8 cellular contexts compared by ENCODE assay signal in the genomic region with DNA sequence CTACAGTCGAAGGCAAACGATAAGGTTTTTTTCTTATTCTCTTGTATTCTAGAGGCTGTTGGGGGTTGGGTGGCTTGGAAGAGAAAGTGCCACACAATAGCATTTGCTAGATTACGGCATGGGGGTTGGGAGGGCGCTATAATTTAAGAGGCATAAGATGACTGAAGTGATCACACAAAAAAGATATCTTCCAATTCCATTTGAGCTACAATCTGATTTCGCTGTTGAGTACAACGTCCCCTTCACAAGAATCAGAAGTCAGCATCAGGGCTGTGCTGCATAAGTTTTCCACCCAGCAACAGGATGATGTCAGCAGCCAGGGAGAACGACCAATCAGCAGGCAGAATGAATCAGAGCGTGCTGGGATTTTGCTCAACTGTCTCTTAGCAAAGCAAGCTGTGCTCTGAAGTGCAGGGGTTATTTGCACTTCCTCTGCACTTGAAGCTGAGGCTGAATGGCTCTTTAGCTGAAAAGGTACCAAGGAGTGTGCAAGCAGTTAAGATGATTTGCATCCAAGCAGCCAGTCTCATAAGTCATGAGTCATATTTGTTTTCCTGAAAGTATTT. TPM values are rescaled to one million over a fixed set of nuclear protein-coding genes. Genes with fewer than 3 reads are reported as not detected.
DNase-seq lines count a peak whose midpoint lies in the region; ATAC-seq and TF ChIP-seq lines count a peak whose summit lies in the region.

No MANE protein-coding gene starts in this region.

- H3K4me1 ChIP-seq in endocrine pancreas (ENCODE audit: control insufficient read depth, insufficient read depth, low read length) (peaks cover 6% of the 10 kb centered on the region), mesendoderm (ENCODE audit: control insufficient read depth, low read depth, low read length) (no peaks in the 10 kb centered on the region)

- H3K9ac ChIP-seq in endocrine pancreas (ENCODE audit: control insufficient read depth, insufficient read depth, low read length) (no peak overlapping the region), mesendoderm (ENCODE audit: low read length) (no peak overlapping the region)

- H4K8ac ChIP-seq in mesendoderm (ENCODE audit: low read depth, low read length), result no peak overlapping the region

- no peak overlapping the region for H4K5ac ChIP-seq in mesendoderm (ENCODE audit: low read length)

- no peak overlapping the region for H3K23ac ChIP-seq in mesendoderm (ENCODE audit: low read length)

- H3K4me2 ChIP-seq in mesendoderm (ENCODE audit: low read length), result no peak overlapping the region

- CTCF ChIA-PET in BJ (lab: Yijun Ruan, JAX), result interaction anchor here (1.2 kb wide), 1 partner anchor 99 kb away, joined by 3 read pairs; no protein-coding TSS in a partner anchor

- H3K79me1 ChIP-seq in mesendoderm (ENCODE audit: low read length), result no peaks in the 10 kb centered on the region

- no CpG with 5 or more reads among the region's 8 CpGs for WGBS in mesendoderm (ENCODE audit: extremely low coverage, insufficient coverage, low lambda C conversion rate)

- no peak overlapping the region for H3K4ac ChIP-seq in mesendoderm (ENCODE audit: low read depth, low read length)

- ATAC-seq in GM19351 (IDR thresholded peaks at IDR 0.05; ENCODE audit: unreplicated experiment) (peak; percentile 98), HG03469 (IDR thresholded peaks at IDR 0.05; ENCODE audit: unreplicated experiment) (peak; percentile 99)

- H3K4me3 ChIP-seq in BJ (ENCODE audit: low read depth, low read length) (peak overlapping the region; percentile 23; the same call in 1 of the 2 replicates), endocrine pancreas (ENCODE audit: control insufficient read depth, insufficient read depth, low read length) (peak overlapping the region; percentile 56), mesendoderm (ENCODE audit: low read length) (no peak overlapping the region)

- no peaks in the 10 kb centered on the region for H3K36me3 ChIP-seq in BJ (ENCODE audit: control insufficient read depth, insufficient read depth, low read length)
- H3K36me3 ChIP-seq in endocrine pancreas (ENCODE audit: control insufficient read depth, insufficient read depth, low read length), result no peaks in the 10 kb centered on the region
- H3K36me3 ChIP-seq in mesendoderm (ENCODE audit: control insufficient read depth, insufficient read depth, low read length), result no peaks in the 10 kb centered on the region

- H3K79me2 ChIP-seq in mesendoderm (ENCODE audit: control insufficient read depth, insufficient read depth, low read length), result no peaks in the 10 kb centered on the region

- POLR2A ChIA-PET in BJ (lab: Charles Lee), result no interaction called here

- 0 out of 2 replicates have a peak, but pooled peaks cover 3% of the 10 kb centered on the region for H3K27me3 ChIP-seq in BJ (ENCODE audit: control insufficient read depth, insufficient read depth, low read length)
- H3K27me3 ChIP-seq in endocrine pancreas (ENCODE audit: control insufficient read depth, insufficient read depth, low read length), result no peaks in the 10 kb centered on the region
- H3K27me3 ChIP-seq in mesendoderm (ENCODE audit: insufficient read depth, low read length, poor library complexity), result no peaks in the 10 kb centered on the region

- H3K27ac ChIP-seq in mesendoderm (ENCODE audit: low read depth, low read length), result no peak overlapping the region

- no peak overlapping the region for H3K56ac ChIP-seq in mesendoderm (ENCODE audit: low read length)

- H3K18ac ChIP-seq in mesendoderm (ENCODE audit: low read length), result no peak overlapping the region

- no peaks in the 10 kb centered on the region for H3K9me3 ChIP-seq in endocrine pancreas (ENCODE audit: control insufficient read depth, low read length)

- H2AK5ac ChIP-seq in mesendoderm (ENCODE audit: low read length), result no peak overlapping the region

- H2BK5ac ChIP-seq in mesendoderm (ENCODE audit: low read length), result no peak overlapping the region

- no peak overlapping the region for H2BK120ac ChIP-seq in mesendoderm (ENCODE audit: low read depth, low read length)

- TF ChIP-seq CTCF in BJ (IDR thresholded peaks at IDR 0.05; ENCODE audit: insufficient read depth, low read depth, low read length), result no peak

- H2BK15ac ChIP-seq in mesendoderm (replicated peaks; ENCODE audit: low read depth), result no peak overlapping the region

- peak; percentile 30 for DNase-seq in BJ (ENCODE audit: low read depth)
- peak; percentile 92 for DNase-seq in NCI-H82 (lab: John Stamatoyannopoulos, UW)
- DNase-seq in activated CD8-positive, alpha-beta memory T cell treated with anti-CD3 and anti-CD28 coated beads for 4 hours (ENCODE audit: low read depth in 2 of 2), result peak; percentile 56 to 70
- peak; percentile 95 for DNase-seq in mesendoderm
- peak; percentile 55 for DNase-seq in stimulated activated CD8-positive, alpha-beta memory T cell treated with anti-CD3 and anti-CD28 coated beads, Interleukin-12 subunit alpha, Interleukin-12 subunit beta, amount 100 ng/mL, for 4 hours (ENCODE audit: low read depth)

RNA-seq across cellular contexts. Expression of a gene that starts 23.2 kb away (rescaled TPM):
- 0.31 and 0.48 TPM in 2 replicates for polyA plus RNA-seq in BJ (2011; rRNA removed)
- 0.57 and 0.72 TPM in 2 replicates for polyA minus RNA-seq in BJ (2011; rRNA and poly(A)+ RNA removed)
- polyA plus RNA-seq in mesendoderm (2013, experiment 1 of 2), result 1.5 TPM
- 1.5 TPM for polyA plus RNA-seq in mesendoderm (2013, experiment 2 of 2)

Comparison
In these comparisons a context has a peak if more than half of its experiments do, and no peak if none do; other contexts are left out.
1. DNase-seq: peak in every context shown above with its lines; median percentile 95 in mesendoderm; 92 in NCI-H82; 63 in activated CD8-positive, alpha-beta memory T cell treated with anti-CD3 and anti-CD28 coated beads for 4 hours; 55 in stimulated activated CD8-positive, alpha-beta memory T cell treated with anti-CD3 and anti-CD28 coated beads, Interleukin-12 subunit alpha, Interleukin-12 subunit beta, amount 100 ng/mL, for 4 hours; 30 in BJ.